In genomic region chr7:40147371-40148246, GRCh38 we compare ENCODE assay signal across 19 cellular contexts. TPM values are rescaled to one million over a fixed set of nuclear protein-coding genes. Genes with fewer than 3 reads are reported as not detected.
A peak's percentile ranks its signal among the peaks of the same experiment; 100 is the strongest.
DNase-seq lines count a peak whose midpoint lies in the region; ATAC-seq, FAIRE-seq and TF ChIP-seq lines count a peak whose summit lies in the region.
"Had no signal": no experiment of that assay in that cellular context is flagged by ENCODE, and none has a peak within 500 bp of the region (broad histone marks: within the 10 kb centered on the region; RNA-seq: fewer than 3 reads in every experiment).

No MANE protein-coding gene starts in this region.

- DNase-seq in AG10803 (ENCODE audit: low read depth) (peak; percentile 22), GM06990 (ENCODE audit: extremely low read depth, insufficient read length) (no peak), RPMI7951 (ENCODE audit: low read depth) (peak; percentile 90), fibroblast of mammary gland (ENCODE audit: low read depth) (peak; percentile 7), D721Med (ENCODE audit: insufficient read length, low spot score) (no peak), left cardiac atrium (no peak), frontal cortex (ENCODE audit: low spot score in 2 of 2) (no peak), GM13976 (ENCODE audit: low spot score) (no peak)
- DNase-seq: activated CD4-positive, alpha-beta T cell treated with anti-CD3 and anti-CD28 coated beads, Interleukin-2, amount 10 ng/mL, durations not matched to agents 7 days and 5 days; activated effector memory CD4-positive, alpha-beta T cell treated with anti-CD3 and anti-CD28 coated beads, Interleukin-2, amount 50 U/mL, for 16 hours; adrenal gland; central memory CD4-positive, alpha-beta T cell; lower lobe of right lung; NCI-H187 treated with DMSO at 0.1 percent for 48 hours; right lobe of liver; SHP77; stimulated activated naive CD4-positive, alpha-beta T cell; T-helper 1 cell; thyroid gland had no signal

- H3K27me3 ChIP-seq in GM06990 (replicated peaks; ENCODE audit: control insufficient read depth, insufficient read depth, low read length): no peaks in the 10 kb centered on the region
- H3K27me3 ChIP-seq: adrenal gland, right lobe of liver, thyroid gland had no signal

- H3K36me3 ChIP-seq in GM06990 (ENCODE audit: control insufficient read depth, insufficient read depth, low read length): no peaks in the 10 kb centered on the region
- H3K36me3 ChIP-seq: adrenal gland, lower lobe of right lung, right lobe of liver, thyroid gland had no signal

- intact Hi-C loops in left cardiac atrium (cut with DNase I): no loop called here

- FAIRE-seq in D721Med (lab: Jason Lieb, UNC): no peak
- no peak for FAIRE-seq in frontal cortex (lab: Jason Lieb, UNC)

- ATAC-seq in left cardiac atrium: no peak
- ATAC-seq: lower lobe of right lung, right lobe of liver had no signal

- in situ Hi-C loops in GM13976 (cut with MboI; ENCODE audit: low sequenced_read_pairs, unreplicated experiment): no loop called here

- TF ChIP-seq CTCF in AG10803 (conservative IDR thresholded peaks at IDR 0.05; ENCODE audit: low read length) (no peak), GM06990 (IDR thresholded peaks at IDR 0.05; ENCODE audit: insufficient read depth, low read length, poor library complexity, severe bottlenecking) (peak; percentile 11), fibroblast of mammary gland (conservative IDR thresholded peaks at IDR 0.05; ENCODE audit: control insufficient read depth, insufficient read depth, low read depth, low read length) (no peak), D721Med (IDR thresholded peaks at IDR 0.05; ENCODE audit: insufficient read depth, missing control alignments) (no peak), GM13976 (IDR thresholded peaks at IDR 0.05; ENCODE audit: borderline replicate concordance, control extremely low read depth, extremely low read depth, insufficient read depth, missing control alignments) (no peak)

- H3K4me3 ChIP-seq in AG10803 (ENCODE audit: low read length) (no peak overlapping the region), GM06990 (replicated peaks; ENCODE audit: low read depth, low read length) (no peak overlapping the region), fibroblast of mammary gland (ENCODE audit: control insufficient read depth, low read depth, low read length) (no peak overlapping the region)
- H3K4me3 ChIP-seq: adrenal gland, lower lobe of right lung, right lobe of liver, thyroid gland had no signal

RNA-seq across cellular contexts. Expression of gene SUGCT, which starts 12.8 kb away (rescaled TPM):
- 10.7 and 12.4 TPM in 2 replicates for total RNA-seq in RPMI7951 (2014; rRNA removed; shearing (Covaris generic))
- total RNA-seq in left cardiac atrium (1 to 10 TPM; 4.1 to 4.4 TPM), frontal cortex (1.2 TPM)
- total RNA-seq: activated CD4-positive, alpha-beta T cell treated with anti-CD3 and anti-CD28 coated beads, Interleukin-2, amount 10 ng/mL, durations not matched to agents 7 days and 5 days had no signal

RNA-seq across cellular contexts. Expression of gene MPLKIP, which starts 13.2 kb away (rescaled TPM):
- total RNA-seq in RPMI7951 (2014; rRNA removed; shearing (Covaris generic)): 80.3 and 93.7 TPM in 2 replicates
- total RNA-seq in left cardiac atrium (10 to 100 TPM; 17.1 to 20.5 TPM), frontal cortex (6.9 TPM)

Comparison
In these comparisons a context has a peak if more than half of its experiments do, and no peak if none do; other contexts are left out.
1. DNase-seq: peak in AG10803 (single experiment), RPMI7951 (single experiment) and fibroblast of mammary gland (single experiment); none in GM06990 (single experiment), D721Med (single experiment), left cardiac atrium (single experiment), frontal cortex (0 of 2) and GM13976 (single experiment).